8 cellular contexts compared by ENCODE assay signal in the genomic region with DNA sequence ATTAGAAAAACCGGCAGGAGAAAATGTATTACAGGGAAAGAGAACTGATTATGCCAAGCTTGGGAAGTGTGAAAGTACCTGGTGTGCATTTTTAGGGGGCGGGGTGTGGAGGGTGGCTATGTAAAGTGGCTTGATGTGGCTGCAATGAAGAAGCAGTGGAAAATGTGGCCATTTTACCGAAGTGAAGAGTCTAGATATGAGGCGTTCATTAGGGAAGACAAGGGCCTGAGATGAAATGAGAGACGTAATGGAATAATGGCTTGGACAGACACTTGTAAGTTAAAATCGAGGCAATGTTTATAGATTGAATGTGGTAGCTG. TPM values are rescaled to one million over a fixed set of nuclear protein-coding genes. Genes with fewer than 3 reads are reported as not detected.
A peak's percentile ranks its signal among the peaks of the same experiment; 100 is the strongest.
DNase-seq lines count a peak whose midpoint lies in the region; ATAC-seq, FAIRE-seq and TF ChIP-seq lines count a peak whose summit lies in the region.

No MANE protein-coding gene starts in this region.

- H4K20me1 ChIP-seq in keratinocyte (ENCODE audit: control insufficient read depth, extremely low read depth, insufficient read depth, low read length) = no peaks in the 10 kb centered on the region

- H3K9me3 Mint-ChIP-seq in activated naive CD8-positive, alpha-beta T cell treated with anti-CD3 and anti-CD28 coated beads, Interleukin-2, amount 10 ng/mL, durations not matched to agents 7 days and 5 days = no peaks in the 10 kb centered on the region

- peaks cover 91% of the 10 kb centered on the region for H3K79me2 ChIP-seq in keratinocyte (ENCODE audit: control insufficient read depth, insufficient read depth, low read length)

- H3K4me1 ChIP-seq in keratinocyte (ENCODE audit: control insufficient read depth, extremely low read depth, insufficient read depth, low read length) = peaks cover 33% of the 10 kb centered on the region

- peaks cover 0 to 4% of the 10 kb centered on the region in 2 experiments for H3K36me3 ChIP-seq in keratinocyte (ENCODE audit: control insufficient read depth in 2 of 2, extremely low read depth in 1 of 2, insufficient read depth in 2 of 2, low read length in 2 of 2)

- H3K27me3 ChIP-seq in keratinocyte (ENCODE audit: control insufficient read depth, extremely low read depth, insufficient read depth, low read length) = no peaks in the 10 kb centered on the region

- H3K9ac ChIP-seq in keratinocyte (ENCODE audit: control insufficient read depth, extremely low read depth, insufficient read depth, low read length) = peak overlapping the region; percentile 91

- POLR2A ChIA-PET in activated naive CD8-positive, alpha-beta T cell treated with anti-CD3 and anti-CD28 coated beads, Interleukin-2, amount 10 ng/mL, durations not matched to agents 7 days and 5 days (lab: Charles Lee) = interaction anchor here (1.8 to 2.5 kb wide), 2 partner anchors 116 to 255 kb away, joined by 4 to 13 read pairs; partner anchors contain the start of gene METAP2

- no peak for FAIRE-seq in keratinocyte (lab: Jason Lieb, UNC)

- dilution Hi-C loops in keratinocyte (cut with MboI; ENCODE audit: extremely low pct_ligation_motif_present, low sequenced_read_pairs) = no loop called here

- H3K4me1 Mint-ChIP-seq in activated naive CD8-positive, alpha-beta T cell treated with anti-CD3 and anti-CD28 coated beads, Interleukin-2, amount 10 ng/mL, durations not matched to agents 7 days and 5 days = peaks cover 16% of the 10 kb centered on the region

- DNase-seq in A172 (ENCODE audit: low spot score) (peak; percentile 22), OCI-M1 (lab: John Stamatoyannopoulos, UW) (peak; percentile 71), keratinocyte (ENCODE audit: low read depth, low spot score) (no peak), AG08395 (ENCODE audit: low spot score) (no peak)
- DNase-seq in activated naive CD8-positive, alpha-beta T cell treated with anti-CD3 and anti-CD28 coated beads, Interleukin-2, amount 10 ng/mL, durations not matched to agents 7 days and 5 days = no peak
- DNase-seq in stimulated activated CD4-positive, alpha-beta T cell treated with anti-CD3 and anti-CD28 coated beads, Interleukin-4, amount 100 ng/mL, for 1 hour = peak; percentile 11

- peaks cover 4% of the 10 kb centered on the region for H3K36me3 Mint-ChIP-seq in activated naive CD8-positive, alpha-beta T cell treated with anti-CD3 and anti-CD28 coated beads, Interleukin-2, amount 10 ng/mL, durations not matched to agents 7 days and 5 days

- H3K27me3 Mint-ChIP-seq in activated naive CD8-positive, alpha-beta T cell treated with anti-CD3 and anti-CD28 coated beads, Interleukin-2, amount 10 ng/mL, durations not matched to agents 7 days and 5 days = peaks cover 9% of the 10 kb centered on the region

- peak overlapping the region; percentile 93 for H3K4me3 Mint-ChIP-seq in activated naive CD8-positive, alpha-beta T cell treated with anti-CD3 and anti-CD28 coated beads, Interleukin-2, amount 10 ng/mL, durations not matched to agents 7 days and 5 days

- H3K4me2 ChIP-seq in keratinocyte (ENCODE audit: control insufficient read depth, extremely low read depth, insufficient read depth, low read depth, low read length) = peak overlapping the region; percentile 90

- no peaks in the 10 kb centered on the region for H3K9me1 ChIP-seq in keratinocyte (ENCODE audit: control insufficient read depth, extremely low read depth, insufficient read depth, low read length)

- peak; percentile 11 for ATAC-seq in GM18867 (IDR thresholded peaks at IDR 0.05; ENCODE audit: unreplicated experiment)
- no peak for ATAC-seq in activated naive CD8-positive, alpha-beta T cell treated with anti-CD3 and anti-CD28 coated beads, Interleukin-2, amount 10 ng/mL, durations not matched to agents 7 days and 5 days (ENCODE audit: low read depth)
- no peak for ATAC-seq in HG02938 (IDR thresholded peaks at IDR 0.05; ENCODE audit: unreplicated experiment)

- no peak overlapping the region for H2AFZ ChIP-seq in keratinocyte (ENCODE audit: control insufficient read depth, low read length)

- H3K27ac Mint-ChIP-seq in activated naive CD8-positive, alpha-beta T cell treated with anti-CD3 and anti-CD28 coated beads, Interleukin-2, amount 10 ng/mL, durations not matched to agents 7 days and 5 days = peak overlapping the region; percentile 95

- no peak for TF ChIP-seq CTCF in keratinocyte (optimal IDR thresholded peaks at IDR 0.05 in 1 of 3, IDR thresholded peaks at IDR 0.05 in 1 of 3, conservative IDR thresholded peaks at IDR 0.05 in 1 of 3; ENCODE audit: extremely low read depth in 1 of 3, insufficient read depth in 2 of 3, low read length in 3 of 3)

- H3K9me3 ChIP-seq in keratinocyte (ENCODE audit: control insufficient read depth, low read depth, low read length) = no peaks in the 10 kb centered on the region

- H3K4me3 ChIP-seq in keratinocyte (ENCODE audit: control insufficient read depth in 2 of 3, extremely low read depth in 1 of 3, insufficient read depth in 2 of 3, low read depth in 1 of 3, low read length in 3 of 3) = peak overlapping the region; percentile 62 to 100 (median 83)

- peak overlapping the region; percentile 89 for H3K27ac ChIP-seq in keratinocyte (ENCODE audit: control insufficient read depth, insufficient read depth, low read length)

RNA-seq across cellular contexts. Expression of gene VEZT, which starts 1.2 kb away (rescaled TPM):
- total RNA-seq in A172 (2014; rRNA removed; shearing (Covaris generic)) = 82.6 and 104 TPM in 2 replicates
- 10 to 100 TPM; 33.7 to 37.1 TPM for total RNA-seq in activated naive CD8-positive, alpha-beta T cell treated with anti-CD3 and anti-CD28 coated beads, Interleukin-2, amount 10 ng/mL, durations not matched to agents 7 days and 5 days
- 106 to 183 TPM (median 169 TPM) in 3 replicates for polyA plus RNA-seq in keratinocyte
- polyA plus RNA-seq in keratinocyte (2011; ENCODE audit: low read depth) = 123 TPM
- polyA plus RNA-seq in keratinocyte (2011; cell fraction: cytosol; rRNA removed) = 78.2 and 178 TPM in 2 replicates
- 163 and 205 TPM in 2 replicates for polyA plus RNA-seq in keratinocyte (2011; cell fraction: nucleus; rRNA removed)
- polyA plus RNA-seq in keratinocyte (2012; ENCODE audit: low replicate concordance) = 35.9 and 70.7 TPM in 2 replicates
- polyA minus RNA-seq in keratinocyte = 32.8 to 160 TPM (median 127 TPM) in 3 replicates
- 69.1 TPM for polyA minus RNA-seq in keratinocyte (2011; cell fraction: cytosol; rRNA and poly(A)+ RNA removed)
- polyA minus RNA-seq in keratinocyte (2011; cell fraction: nucleus; rRNA and poly(A)+ RNA removed) = 104 and 211 TPM in 2 replicates

RNA-seq across cellular contexts. Expression of gene FGD6, which starts 1.5 kb away (rescaled TPM):
- total RNA-seq in A172 (2014; rRNA removed; shearing (Covaris generic)) = 12.3 and 12.4 TPM in 2 replicates
- under 1 TPM; 0.45 to 0.64 TPM for total RNA-seq in activated naive CD8-positive, alpha-beta T cell treated with anti-CD3 and anti-CD28 coated beads, Interleukin-2, amount 10 ng/mL, durations not matched to agents 7 days and 5 days
- 40.4 to 54.2 TPM (median 50.8 TPM) in 3 replicates for polyA plus RNA-seq in keratinocyte
- 6.6 TPM for polyA plus RNA-seq in keratinocyte (2011; ENCODE audit: low read depth)
- polyA plus RNA-seq in keratinocyte (2011; cell fraction: cytosol; rRNA removed) = 25.0 and 52.1 TPM in 2 replicates
- 75.5 and 92.1 TPM in 2 replicates for polyA plus RNA-seq in keratinocyte (2011; cell fraction: nucleus; rRNA removed)
- polyA plus RNA-seq in keratinocyte (2012; ENCODE audit: low replicate concordance) = 9.7 and 34.8 TPM in 2 replicates
- polyA minus RNA-seq in keratinocyte = 16.1 to 84.1 TPM (median 45.5 TPM) in 3 replicates
- 58.5 TPM for polyA minus RNA-seq in keratinocyte (2011; cell fraction: cytosol; rRNA and poly(A)+ RNA removed)
- polyA minus RNA-seq in keratinocyte (2011; cell fraction: nucleus; rRNA and poly(A)+ RNA removed) = 60.4 and 108 TPM in 2 replicates

Comparison
In these comparisons a context has a peak if more than half of its experiments do, and no peak if none do; other contexts are left out.
1. DNase-seq: peak in A172 (single experiment), OCI-M1 (single experiment) and stimulated activated CD4-positive, alpha-beta T cell treated with anti-CD3 and anti-CD28 coated beads, Interleukin-4, amount 100 ng/mL, for 1 hour (single experiment); none in activated naive CD8-positive, alpha-beta T cell treated with anti-CD3 and anti-CD28 coated beads, Interleukin-2, amount 10 ng/mL, durations not matched to agents 7 days and 5 days (single experiment), keratinocyte (single experiment) and AG08395 (single experiment).